Comparison of ENCODE assay signal across 25 cellular contexts in genomic region chr7:114852275-114852674, GRCh38.
"Had no signal": no experiment of that assay in that cellular context is flagged by ENCODE, and none has a peak within 500 bp of the region (broad histone marks: within the 10 kb centered on the region; RNA-seq: fewer than 3 reads in every experiment).

No MANE protein-coding gene starts in this region.

- H3K36me3 Mint-ChIP-seq: activated naive CD4-positive, alpha-beta T cell treated with anti-CD3 and anti-CD28 coated beads, Interleukin-2, amount 50 U/mL, for 72 hours; memory B cell; stimulated activated effector memory CD8-positive, alpha-beta T cell treated with anti-CD3 and anti-CD28 coated beads, Interleukin-12 subunit alpha, Interleukin-12 subunit beta, amount 100 ng/mL, for 72 hours had no signal

- H3K27me3 ChIP-seq: breast epithelium, colonic mucosa, esophagus muscularis mucosa, gastroesophageal sphincter, right lobe of liver, tibial artery had no signal

- H3K4me1 ChIP-seq: breast epithelium, colonic mucosa, gastroesophageal sphincter, right lobe of liver had no signal

- H3K4me1 Mint-ChIP-seq: activated T-helper 17 cell treated with anti-CD3 and anti-CD28 coated beads, Interleukin-2, amount 50 U/mL, for 72 hours; memory B cell; stimulated activated effector memory CD8-positive, alpha-beta T cell treated with anti-CD3 and anti-CD28 coated beads, Interleukin-12 subunit alpha, Interleukin-12 subunit beta, amount 100 ng/mL, for 72 hours; stimulated activated naive CD8-positive, alpha-beta T cell treated with anti-CD3 and anti-CD28 coated beads, Interleukin-15, amount 100 ng/mL, for 72 hours had no signal

- FAIRE-seq: small intestine, TTC549 had no signal

- H3K27ac ChIP-seq: breast epithelium, colonic mucosa, dorsolateral prefrontal cortex, esophagus muscularis mucosa, gastroesophageal sphincter, right lobe of liver, tibial artery, WERI-Rb-1 had no signal

- H3K27me3 Mint-ChIP-seq: activated T-helper 17 cell treated with anti-CD3 and anti-CD28 coated beads, Interleukin-2, amount 50 U/mL, for 72 hours; effector memory CD8-positive, alpha-beta T cell; stimulated activated naive CD8-positive, alpha-beta T cell treated with anti-CD3 and anti-CD28 coated beads, Interleukin-15, amount 100 ng/mL, for 72 hours had no signal

- H3K9me3 ChIP-seq: breast epithelium, colonic mucosa, esophagus muscularis mucosa, gastroesophageal sphincter, right lobe of liver, tibial artery had no signal

- H3K4me3 ChIP-seq: breast epithelium, colonic mucosa, dorsolateral prefrontal cortex, esophagus muscularis mucosa, gastroesophageal sphincter, right lobe of liver, tibial artery had no signal

- DNase-seq: activated CD4-positive, CD25-positive, alpha-beta regulatory T cell treated with anti-CD3 and anti-CD28 coated beads, Interleukin-2, amount 50 U/mL, for 72 hours; activated T-cell treated with anti-CD3 and anti-CD28 coated beads, Interleukin-2, amount 50 U/mL, for 24 hours; colonic mucosa; dorsolateral prefrontal cortex; effector memory CD8-positive, alpha-beta T cell; head of caudate nucleus; islet precursor cell; left cardiac atrium; nucleus accumbens; posterior cingulate gyrus; right lobe of liver; small intestine; stimulated activated CD4-positive, alpha-beta T cell treated with anti-CD3 and anti-CD28 coated beads, Interleukin-2, amount 100 ng/mL, for 24 hours; stimulated activated naive CD8-positive, alpha-beta T cell treated with anti-CD3 and anti-CD28 coated beads, Interleukin-15, amount 100 ng/mL, for 72 hours; tibial artery; WERI-Rb-1 had no signal

- H3K36me3 ChIP-seq: breast epithelium, colonic mucosa, esophagus muscularis mucosa, gastroesophageal sphincter, right lobe of liver, tibial artery, WERI-Rb-1 had no signal

- H3K4me3 Mint-ChIP-seq: activated T-cell treated with anti-CD3 and anti-CD28 coated beads, Interleukin-2, amount 50 U/mL, for 24 hours; activated T-helper 17 cell treated with anti-CD3 and anti-CD28 coated beads, Interleukin-2, amount 50 U/mL, for 72 hours; effector memory CD8-positive, alpha-beta T cell; memory B cell; stimulated activated effector memory CD8-positive, alpha-beta T cell treated with anti-CD3 and anti-CD28 coated beads, Interleukin-12 subunit alpha, Interleukin-12 subunit beta, amount 100 ng/mL, for 72 hours; stimulated activated naive CD8-positive, alpha-beta T cell treated with anti-CD3 and anti-CD28 coated beads, Interleukin-15, amount 100 ng/mL, for 72 hours; T-helper 2 cell treated with Interferon-gamma antibody and Interleukin-4, amounts not matched to agents 5 μg/mL and 100 μg/mL, for 36 hours had no signal

- H3K9me3 Mint-ChIP-seq: activated T-cell treated with anti-CD3 and anti-CD28 coated beads, Interleukin-2, amount 50 U/mL, for 24 hours; effector memory CD8-positive, alpha-beta T cell; memory B cell; stimulated activated effector memory CD8-positive, alpha-beta T cell treated with anti-CD3 and anti-CD28 coated beads, Interleukin-12 subunit alpha, Interleukin-12 subunit beta, amount 100 ng/mL, for 72 hours; stimulated activated naive CD8-positive, alpha-beta T cell treated with anti-CD3 and anti-CD28 coated beads, Interleukin-15, amount 100 ng/mL, for 72 hours; T-helper 2 cell treated with Interferon-gamma antibody and Interleukin-4, amounts not matched to agents 5 μg/mL and 100 μg/mL, for 36 hours had no signal

- ATAC-seq: activated T-helper 17 cell treated with anti-CD3 and anti-CD28 coated beads, Interleukin-2, amount 50 U/mL, for 72 hours; effector memory CD8-positive, alpha-beta T cell; gastroesophageal sphincter; left cardiac atrium; right lobe of liver; stimulated activated effector memory CD8-positive, alpha-beta T cell treated with anti-CD3 and anti-CD28 coated beads, Interleukin-12 subunit alpha, Interleukin-12 subunit beta, amount 100 ng/mL, for 72 hours; stimulated activated naive CD8-positive, alpha-beta T cell treated with anti-CD3 and anti-CD28 coated beads, Interleukin-15, amount 100 ng/mL, for 72 hours had no signal

- H3K27ac Mint-ChIP-seq: activated naive CD4-positive, alpha-beta T cell treated with anti-CD3 and anti-CD28 coated beads, Interleukin-2, amount 50 U/mL, for 72 hours; activated T-cell treated with anti-CD3 and anti-CD28 coated beads, Interleukin-2, amount 50 U/mL, for 24 hours; activated T-helper 17 cell treated with anti-CD3 and anti-CD28 coated beads, Interleukin-2, amount 50 U/mL, for 72 hours; effector memory CD8-positive, alpha-beta T cell; memory B cell; stimulated activated effector memory CD8-positive, alpha-beta T cell treated with anti-CD3 and anti-CD28 coated beads, Interleukin-12 subunit alpha, Interleukin-12 subunit beta, amount 100 ng/mL, for 72 hours; stimulated activated naive CD8-positive, alpha-beta T cell treated with anti-CD3 and anti-CD28 coated beads, Interleukin-15, amount 100 ng/mL, for 72 hours; T-helper 2 cell treated with Interferon-gamma antibody and Interleukin-4, amounts not matched to agents 5 μg/mL and 100 μg/mL, for 36 hours had no signal
